In the genomic region with DNA sequence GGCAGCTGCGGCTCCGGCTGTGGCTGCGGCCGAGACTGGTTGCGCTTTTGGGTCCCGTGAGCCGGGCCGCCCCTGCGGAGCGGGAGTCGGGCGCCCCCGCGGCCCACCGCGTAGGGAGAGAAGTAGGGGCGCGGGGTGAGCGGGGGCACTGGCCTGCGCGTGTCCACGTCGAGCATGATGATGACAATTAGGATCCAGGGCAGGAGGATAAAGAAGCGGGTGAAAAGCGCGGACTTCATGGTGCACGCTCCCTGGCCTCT, we compare ENCODE assay signal across 8 cellular contexts. TPM values are rescaled to one million over a fixed set of nuclear protein-coding genes. Genes with fewer than 3 reads are reported as not detected.
A peak's percentile ranks its signal among the peaks of the same experiment; 100 is the strongest.
DNase-seq lines count a peak whose midpoint lies in the region; ATAC-seq, FAIRE-seq and TF ChIP-seq lines count a peak whose summit lies in the region.

No MANE protein-coding gene starts in this region.

- H3K9me3 Mint-ChIP-seq in activated naive CD8-positive, alpha-beta T cell (ENCODE audit: low read depth), result no peaks in the 10 kb centered on the region

- H3K27ac ChIP-seq in HepG2 (ENCODE audit: extremely low read length, insufficient read depth, low read length) (no peak overlapping the region), uterus (no peak overlapping the region)

- H2AFZ ChIP-seq in HepG2 (ENCODE audit: low read length), result no peak overlapping the region

- no CpG with 5 or more reads among the region's 27 CpGs for WGBS in HepG2 (ENCODE audit: low lambda C conversion rate)

- H3K27me3 ChIP-seq in HepG2 (ENCODE audit: control insufficient read depth in 1 of 2, insufficient read depth in 2 of 2, low read length in 2 of 2) (peaks cover 0 to 36% of the 10 kb centered on the region in 2 experiments; a peak in 4 of 5 replicates), uterus (no peaks in the 10 kb centered on the region)

- peak; percentile 11 for ATAC-seq in Right ventricle myocardium inferior
- peak; percentile 52 for ATAC-seq in HepG2
- ATAC-seq in GM19324 (IDR thresholded peaks at IDR 0.05; ENCODE audit: low FRiP score, unreplicated experiment), result no peak
- no peak for ATAC-seq in GM21576 (IDR thresholded peaks at IDR 0.05; ENCODE audit: unreplicated experiment)

- H3K36me3 ChIP-seq in HepG2 (replicated peaks in 1 of 2; ENCODE audit: control insufficient read depth in 1 of 2, insufficient read depth in 2 of 2, low read length in 2 of 2) (no peaks in the 10 kb centered on the region), uterus (no peaks in the 10 kb centered on the region)

- no peak overlapping the region for H3K9ac ChIP-seq in HepG2 (ENCODE audit: insufficient read depth, low read depth, low read length)

- TF ChIP-seq POLR2A in HepG2 (IDR thresholded peaks at IDR 0.05; ENCODE audit: insufficient read depth in 1 of 2, low read depth in 2 of 2, low read length in 2 of 2) (no peak), uterus (IDR thresholded peaks at IDR 0.05) (no peak)

- CTCF ChIA-PET in HepG2 (lab: Yijun Ruan, JAX; ENCODE audit: low intra/inter-chr PET ratio, low total read pairs), result interaction anchor here (1.5 kb wide), 1 partner anchor 250 kb away, joined by 10 read pairs; no protein-coding TSS in a partner anchor

- H3K4me2 ChIP-seq in HepG2 (ENCODE audit: low read depth, low read length), result peak overlapping the region; percentile 76

- no peaks in the 10 kb centered on the region for H3K79me2 ChIP-seq in HepG2 (ENCODE audit: insufficient read depth, low read length)

- BruUV-seq in HepG2 (replicated peaks; lab: Mats Ljungman, UMichigan), result no TSS peak

- peaks cover 12% of the 10 kb centered on the region for H3K4me1 ChIP-seq in HepG2 (ENCODE audit: insufficient read depth, low read length)
- H3K4me1 ChIP-seq in uterus, result peaks cover 0 to 13% of the 10 kb centered on the region in 2 donors

- no peaks in the 10 kb centered on the region for H3K36me3 Mint-ChIP-seq in activated naive CD8-positive, alpha-beta T cell

- TF ChIP-seq EP300 in HepG2 (IDR thresholded peaks at IDR 0.05; ENCODE audit: low read depth in 2 of 2, low read length in 2 of 2), result no peak
- TF ChIP-seq EP300 in HepG2 (CRISPR knock-in tag; IDR thresholded peaks at IDR 0.05; ENCODE audit: borderline replicate concordance), result no peak

- no peak for DNase-seq in Right ventricle myocardium inferior (ENCODE audit: missing footprints)
- DNase-seq in cardiac septum (ENCODE audit: low spot score), result no peak
- no peak for DNase-seq in HepG2 (ENCODE audit: low spot score)
- DNase-seq in uterus, result no peak
- DNase-seq in stimulated activated CD4-positive, alpha-beta T cell treated with anti-CD3 and anti-CD28 coated beads, Interleukin-2, amount 100 ng/mL, for 24 hours, result no peak

- H3K27me3 Mint-ChIP-seq in activated naive CD8-positive, alpha-beta T cell, result peaks cover 32% of the 10 kb centered on the region

- no peak for TF ChIP-seq RAD21 in HepG2 (CRISPR knock-in tag; IDR thresholded peaks at IDR 0.05)

- POLR2A ChIA-PET in HepG2 (lab: Yijun Ruan, JAX), result no interaction called here

- no peaks in the 10 kb centered on the region for H3K9me3 ChIP-seq in HepG2 (ENCODE audit: low read length)
- H3K9me3 ChIP-seq in uterus, result no peaks in the 10 kb centered on the region

- in situ Hi-C loops in HepG2 (cut with HindIII; ENCODE audit: extremely low pct_ligation_motif_present, low pct_unique_long_range_greater_than_20kb), result loop anchor here (10.0 kb wide), 1 partner anchor 251 kb away; no protein-coding TSS in a partner anchor

- H4K20me1 ChIP-seq in HepG2 (ENCODE audit: insufficient read depth, low read length), result no peaks in the 10 kb centered on the region

- H3K4me1 Mint-ChIP-seq in activated naive CD8-positive, alpha-beta T cell (ENCODE audit: low read depth), result peaks cover 21% of the 10 kb centered on the region

- TF ChIP-seq CTCF in HepG2 (CRISPR knock-in tag; IDR thresholded peaks at IDR 0.05) (no peak), uterus (IDR thresholded peaks at IDR 0.05) (no peak)

- H3K4me3 Mint-ChIP-seq in activated naive CD8-positive, alpha-beta T cell, result peak overlapping the region; percentile 88

- peak overlapping the region; percentile 41 to 66 (median 53); a peak in 5 of 6 replicates for H3K4me3 ChIP-seq in HepG2 (replicated peaks in 1 of 3; ENCODE audit: insufficient read depth in 1 of 3, low read depth in 2 of 3, low read length in 3 of 3)
- H3K4me3 ChIP-seq in uterus, result peak overlapping the region; percentile 25 to 38

- intact Hi-C loops in Right ventricle myocardium inferior (cut with DNase I) (loop anchor here (10.0 kb wide), 2 partner anchors 251 to 411 kb away; no protein-coding TSS in a partner anchor), cardiac septum (cut with DNase I) (loop anchor here (5.0 to 10.0 kb wide), 2 partner anchors 254 to 411 kb away; no protein-coding TSS in a partner anchor), HepG2 (cut with micrococcal nuclease; ENCODE audit: unreplicated experiment) (loop anchor here (1.0 to 10.0 kb wide), 2 partner anchors 161 to 250 kb away; no protein-coding TSS in a partner anchor), uterus (cut with DNase I; ENCODE audit: low total_unique reads) (loop anchor here (10.0 kb wide), 1 partner anchor 241 kb away; no protein-coding TSS in a partner anchor)

- FAIRE-seq in HepG2 (lab: Jason Lieb, UNC), result no peak

- H3K27ac Mint-ChIP-seq in activated naive CD8-positive, alpha-beta T cell, result no peak overlapping the region

TF ChIP-seq in HepG2, 621 proteins besides CTCF, POLR2A, EP300 and RAD21 (continues in another document):
- TF ChIP-seq TAF15 (IDR thresholded peaks at IDR 0.05; ENCODE audit: low read depth, low read length, poor library complexity, severe bottlenecking) (no peak), ZNF891 (CRISPR knock-in tag; IDR thresholded peaks at IDR 0.05) (no peak), XRCC5 (optimal IDR thresholded peaks at IDR 0.05; ENCODE audit: low read length) (peak; percentile 3), HNRNPUL1 (IDR thresholded peaks at IDR 0.05; ENCODE audit: low read depth, low read length) (no peak), SIX4 (CRISPR knock-in tag; IDR thresholded peaks at IDR 0.05) (no peak), ZNF790 (CRISPR knock-in tag; IDR thresholded peaks at IDR 0.05; ENCODE audit: borderline replicate concordance) (no peak), TOPORS (CRISPR knock-in tag; IDR thresholded peaks at IDR 0.05) (0 out of 2 replicates have a peak, but pooled peaks have one; percentile 15), HNRNPK (IDR thresholded peaks at IDR 0.05; ENCODE audit: low read depth, low read length, poor library complexity, severe bottlenecking) (peak; percentile 12)
- TF ChIP-seq, protein P1, sequence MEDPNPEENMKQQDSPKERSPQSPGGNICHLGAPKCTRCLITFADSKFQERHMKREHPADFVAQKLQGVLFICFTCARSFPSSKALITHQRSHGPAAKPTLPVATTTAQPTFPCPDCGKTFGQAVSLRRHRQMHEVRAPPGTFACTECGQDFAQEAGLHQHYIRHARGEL (CRISPR knock-in tag; IDR thresholded peaks at IDR 0.05), result no peak
- TF ChIP-seq, protein P2, sequence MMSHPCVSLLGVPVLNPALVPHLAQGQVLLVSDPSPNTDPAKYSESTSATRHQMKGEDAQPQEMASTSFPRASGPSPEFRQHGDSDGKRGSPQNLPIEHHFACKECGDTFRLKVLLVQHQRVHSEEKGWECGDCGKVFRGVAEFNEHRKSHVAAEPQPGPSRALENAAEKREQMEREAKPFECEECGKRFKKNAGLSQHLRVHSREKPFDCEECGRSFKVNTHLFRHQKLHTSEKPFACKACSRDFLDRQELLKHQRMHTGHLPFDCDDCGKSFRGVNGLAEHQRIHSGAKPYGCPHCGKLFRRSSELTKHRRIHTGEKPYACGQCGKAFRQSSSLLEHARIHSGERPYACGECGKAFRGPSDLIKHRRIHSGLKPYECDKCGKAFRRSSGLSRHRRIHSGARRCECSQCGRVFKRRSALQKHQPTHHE (CRISPR knock-in tag; IDR thresholded peaks at IDR 0.05; ENCODE audit: borderline replicate concordance), result no peak
- TF ChIP-seq, protein P3, sequence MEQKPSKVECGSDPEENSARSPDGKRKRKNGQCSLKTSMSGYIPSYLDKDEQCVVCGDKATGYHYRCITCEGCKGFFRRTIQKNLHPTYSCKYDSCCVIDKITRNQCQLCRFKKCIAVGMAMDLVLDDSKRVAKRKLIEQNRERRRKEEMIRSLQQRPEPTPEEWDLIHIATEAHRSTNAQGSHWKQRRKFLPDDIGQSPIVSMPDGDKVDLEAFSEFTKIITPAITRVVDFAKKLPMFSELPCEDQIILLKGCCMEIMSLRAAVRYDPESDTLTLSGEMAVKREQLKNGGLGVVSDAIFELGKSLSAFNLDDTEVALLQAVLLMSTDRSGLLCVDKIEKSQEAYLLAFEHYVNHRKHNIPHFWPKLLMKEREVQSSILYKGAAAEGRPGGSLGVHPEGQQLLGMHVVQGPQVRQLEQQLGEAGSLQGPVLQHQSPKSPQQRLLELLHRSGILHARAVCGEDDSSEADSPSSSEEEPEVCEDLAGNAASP (CRISPR knock-in tag; IDR thresholded peaks at IDR 0.05; ENCODE audit: borderline replicate concordance), result no peak

RNA-seq across cellular contexts. Expression of a gene that starts 0.7 kb away (rescaled TPM):
- total RNA-seq in Right ventricle myocardium inferior, result not detected
- not detected for total RNA-seq in cardiac septum
- 0.02 TPM in 1 of 2 replicates, not detected in the other for total RNA-seq in HepG2 (2016; rRNA removed; fragmentation: Illumina TruSeq; extraction: Trizol)
- not detected in 2 replicates for total RNA-seq in HepG2 (2016; cell fraction: cytosol; rRNA removed; fragmentation: Illumina TruSeq; extraction: Trizol; ENCODE audit: low read depth)
- total RNA-seq in HepG2 (2016; cell fraction: insoluble cytoplasmic fraction; rRNA removed; fragmentation: Illumina TruSeq; extraction: Trizol), result 0.02 TPM in 1 of 2 replicates, not detected in the other
- not detected in 2 replicates for total RNA-seq in HepG2 (2016; cell fraction: membrane; rRNA removed; fragmentation: Illumina TruSeq; extraction: Trizol)
- total RNA-seq in HepG2 (2016; cell fraction: nucleus; rRNA removed; fragmentation: Illumina TruSeq; extraction: Trizol), result 0.06 TPM in 1 of 2 replicates, not detected in the other
- 0.01 TPM in 2 replicates for polyA plus RNA-seq in HepG2 (2011; rRNA removed)
- not detected in 2 replicates for polyA plus RNA-seq in HepG2 (2011; cell fraction: cytosol; rRNA removed)
- not detected in 2 replicates for polyA plus RNA-seq in HepG2 (2011; cell fraction: nucleus; rRNA removed)
- polyA plus RNA-seq in HepG2 (2012), result 0.17 and 0.19 TPM in 2 replicates
- 0.02 TPM in 1 of 2 replicates, not detected in the other for polyA plus RNA-seq in HepG2 (2016; cell fraction: cytosol; fragmentation: Illumina TruSeq; extraction: Trizol; ENCODE audit: low read depth)
- 0.05 and 0.07 TPM in 2 replicates for polyA plus RNA-seq in HepG2 (2016; cell fraction: insoluble cytoplasmic fraction; fragmentation: Illumina TruSeq; extraction: Trizol; ENCODE audit: low read depth)
- polyA plus RNA-seq in HepG2 (2016; cell fraction: membrane; fragmentation: Illumina TruSeq; extraction: Trizol; ENCODE audit: low read depth), result not detected in 2 replicates
- polyA plus RNA-seq in HepG2 (2016; cell fraction: nucleus; fragmentation: Illumina TruSeq; extraction: Trizol; ENCODE audit: insufficient read depth, low read depth), result not detected in 2 replicates
- polyA minus RNA-seq in HepG2 (2011; rRNA and poly(A)+ RNA removed; ENCODE audit: low replicate concordance), result 0.12 TPM in 1 of 2 replicates, not detected in the other
- not detected in 2 replicates for polyA minus RNA-seq in HepG2 (2011; cell fraction: cytosol; rRNA and poly(A)+ RNA removed)
- 0.13 TPM in 1 of 2 replicates, not detected in the other for polyA minus RNA-seq in HepG2 (2011; cell fraction: nucleus; rRNA and poly(A)+ RNA removed)
- total RNA-seq in uterus, result under 1 TPM in 2 of 4 donors, not detected in 2; 0.18 to 0.76 TPM

Comparison
In these comparisons a context has a peak if more than half of its experiments do, and no peak if none do; other contexts are left out.
1. ATAC-seq: peak in Right ventricle myocardium inferior (single experiment) and HepG2 (single experiment); none in GM19324 (single experiment) and GM21576 (single experiment).